Comparison of ENCODE assay signal across 14 cellular contexts in the genomic region with DNA sequence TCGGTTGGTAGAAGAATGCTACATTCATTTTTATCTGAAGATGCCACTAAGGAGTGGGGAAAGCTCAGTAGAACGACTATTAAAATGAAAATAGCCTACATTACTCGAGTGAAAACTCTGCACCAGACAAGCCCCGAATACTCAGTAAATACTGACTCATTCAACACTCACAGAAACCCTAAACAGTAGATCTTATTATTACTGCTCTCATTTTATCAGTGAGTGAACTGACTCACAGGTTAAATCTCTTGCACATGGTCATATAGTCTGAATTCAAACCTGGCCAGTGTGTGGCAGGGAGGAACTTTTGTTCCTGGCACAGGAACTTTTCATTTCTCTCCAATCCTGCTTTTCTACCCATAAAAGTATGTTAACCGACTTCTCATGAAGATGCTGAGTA. TPM values are rescaled to one million over a fixed set of nuclear protein-coding genes. Genes with fewer than 3 reads are reported as not detected.
DNase-seq lines count a peak whose midpoint lies in the region; ATAC-seq, FAIRE-seq and TF ChIP-seq lines count a peak whose summit lies in the region.
"Had no signal": no experiment of that assay in that cellular context is flagged by ENCODE, and none has a peak within 500 bp of the region (broad histone marks: within the 10 kb centered on the region; RNA-seq: fewer than 3 reads in every experiment).

No MANE protein-coding gene starts in this region.

- POLR2A ChIA-PET in A549 (lab: Yijun Ruan, JAX): interaction anchor here (1.0 kb wide), 1 partner anchor 471 kb away, joined by 3 read pairs; no protein-coding TSS in a partner anchor

- TF ChIP-seq POLR2A in A549 (IDR thresholded peaks at IDR 0.05; ENCODE audit: low read length): no peak

- TF ChIP-seq EP300 in A549 (IDR thresholded peaks at IDR 0.05): no peak

- H3K9me3 ChIP-seq in A549: peaks cover 9% of the 10 kb centered on the region; the same call in 1 of the 3 replicates

- H3K4me1 ChIP-seq in A549: peaks cover 39% of the 10 kb centered on the region

- H3K27ac ChIP-seq in A549 (peak overlapping the region; percentile 75 to 83), caudate nucleus (ENCODE audit: low read depth, low read length) (no peak overlapping the region)

- 13% methylated on average over 5 of the region's 5 CpGs for WGBS in A549 (ENCODE audit: missing lambda C conversion rate)

- peak overlapping the region; percentile 64 for H3K4me2 ChIP-seq in A549

- TF ChIP-seq CTCF in A549 (IDR thresholded peaks at IDR 0.05): no peak
- no peak for TF ChIP-seq CTCF in fibroblast of villous mesenchyme (IDR thresholded peaks at IDR 0.05; ENCODE audit: insufficient read depth, low read depth, low read length)

- peak in 1 of 2 experiments; percentile 43 for DNase-seq in A549 (ENCODE audit: low read depth in 1 of 2, low spot score in 1 of 2)
- DNase-seq in HPDE6-E6E7 (ENCODE audit: extremely low spot score): peak; percentile 38
- DNase-seq in amniotic stem cell (lab: John Stamatoyannopoulos, UW): peak; percentile 30
- peak; percentile 72 for DNase-seq in fibroblast of villous mesenchyme (ENCODE audit: low read depth)
- no peak for DNase-seq in UCSD-AML1 (lab: John Stamatoyannopoulos, UW; ENCODE audit: unreplicated experiment)
- no peak for DNase-seq in NCI-H187 treated with DMSO at 0.1 percent for 48 hours (lab: John Stamatoyannopoulos, UW)
- no peak for DNase-seq in caudate nucleus (lab: John Stamatoyannopoulos, UW)
- no peak for DNase-seq in NCI-H187 (lab: John Stamatoyannopoulos, UW)
- DNase-seq: ACHN; activated T-cell treated with anti-CD3 and anti-CD28 coated beads, Interleukin-2, amount 50 U/mL, for 72 hours; T1000 had no signal

- H3K4me3 ChIP-seq in A549 (no peak overlapping the region), fibroblast of villous mesenchyme (ENCODE audit: low read depth, low read length) (no peak overlapping the region)
- H3K4me3 ChIP-seq: lung had no signal

- TF ChIP-seq RAD21 in A549 (conservative IDR thresholded peaks at IDR 0.05 in 1 of 2, IDR thresholded peaks at IDR 0.05 in 1 of 2): 0 out of 5 replicates have a peak, but pooled peaks of 1 of the 2 experiments have one; percentile 19

- peak; percentile 43 for FAIRE-seq in A549 (lab: Jason Lieb, UNC)

- CTCF ChIA-PET in A549 (lab: Yijun Ruan, JAX): no interaction called here

- ATAC-seq in A549: peak; percentile 74 to 86; a peak in 5 of 6 replicates
- ATAC-seq: activated T-cell treated with anti-CD3 and anti-CD28 coated beads, Interleukin-2, amount 50 U/mL, for 72 hours; natural killer cell treated with Interleukin-12 subunit alpha and Interleukin-12 subunit beta and Interleukin-15 and Interleukin-18, amount 100 ng/mL, for 72 hours had no signal

TF ChIP-seq in A549, 52 proteins besides CTCF, POLR2A, EP300 and RAD21:
- TF ChIP-seq, protein P1, sequence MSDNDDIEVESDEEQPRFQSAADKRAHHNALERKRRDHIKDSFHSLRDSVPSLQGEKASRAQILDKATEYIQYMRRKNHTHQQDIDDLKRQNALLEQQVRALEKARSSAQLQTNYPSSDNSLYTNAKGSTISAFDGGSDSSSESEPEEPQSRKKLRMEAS (IDR thresholded peaks at IDR 0.05): peak; percentile 47; the same call in 1 of the 2 replicates
- TF ChIP-seq ZNF302 (CRISPR knock-in tag; IDR thresholded peaks at IDR 0.05): no peak
- TF ChIP-seq FOSB (CRISPR knock-in tag; IDR thresholded peaks at IDR 0.05): no peak
- 0 out of 5 replicates have a peak, but pooled peaks of 1 of the 2 experiments have one; percentile 25 for TF ChIP-seq JUN (IDR thresholded peaks at IDR 0.05)
- TF ChIP-seq, protein P2, sequence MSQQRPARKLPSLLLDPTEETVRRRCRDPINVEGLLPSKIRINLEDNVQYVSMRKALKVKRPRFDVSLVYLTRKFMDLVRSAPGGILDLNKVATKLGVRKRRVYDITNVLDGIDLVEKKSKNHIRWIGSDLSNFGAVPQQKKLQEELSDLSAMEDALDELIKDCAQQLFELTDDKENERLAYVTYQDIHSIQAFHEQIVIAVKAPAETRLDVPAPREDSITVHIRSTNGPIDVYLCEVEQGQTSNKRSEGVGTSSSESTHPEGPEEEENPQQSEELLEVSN (IDR thresholded peaks at IDR 0.05; ENCODE audit: borderline replicate concordance, low read depth): no peak
- TF ChIP-seq, protein P3, sequence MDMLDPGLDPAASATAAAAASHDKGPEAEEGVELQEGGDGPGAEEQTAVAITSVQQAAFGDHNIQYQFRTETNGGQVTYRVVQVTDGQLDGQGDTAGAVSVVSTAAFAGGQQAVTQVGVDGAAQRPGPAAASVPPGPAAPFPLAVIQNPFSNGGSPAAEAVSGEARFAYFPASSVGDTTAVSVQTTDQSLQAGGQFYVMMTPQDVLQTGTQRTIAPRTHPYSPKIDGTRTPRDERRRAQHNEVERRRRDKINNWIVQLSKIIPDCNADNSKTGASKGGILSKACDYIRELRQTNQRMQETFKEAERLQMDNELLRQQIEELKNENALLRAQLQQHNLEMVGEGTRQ (IDR thresholded peaks at IDR 0.05): no peak
- TF ChIP-seq MAFK (IDR thresholded peaks at IDR 0.05; ENCODE audit: partially characterized antibody): no peak
- peak; percentile 22; the same call in 1 of the 2 replicates for TF ChIP-seq GATA3 (IDR thresholded peaks at IDR 0.05; ENCODE audit: borderline replicate concordance)
- no peak for TF ChIP-seq HOXB5 (CRISPR knock-in tag; IDR thresholded peaks at IDR 0.05)
- no peak for TF ChIP-seq EHF (CRISPR knock-in tag; IDR thresholded peaks at IDR 0.05)
- TF ChIP-seq, protein P4, sequence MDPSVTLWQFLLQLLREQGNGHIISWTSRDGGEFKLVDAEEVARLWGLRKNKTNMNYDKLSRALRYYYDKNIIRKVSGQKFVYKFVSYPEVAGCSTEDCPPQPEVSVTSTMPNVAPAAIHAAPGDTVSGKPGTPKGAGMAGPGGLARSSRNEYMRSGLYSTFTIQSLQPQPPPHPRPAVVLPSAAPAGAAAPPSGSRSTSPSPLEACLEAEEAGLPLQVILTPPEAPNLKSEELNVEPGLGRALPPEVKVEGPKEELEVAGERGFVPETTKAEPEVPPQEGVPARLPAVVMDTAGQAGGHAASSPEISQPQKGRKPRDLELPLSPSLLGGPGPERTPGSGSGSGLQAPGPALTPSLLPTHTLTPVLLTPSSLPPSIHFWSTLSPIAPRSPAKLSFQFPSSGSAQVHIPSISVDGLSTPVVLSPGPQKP (IDR thresholded peaks at IDR 0.05; ENCODE audit: low read depth, low read length): no peak
- TF ChIP-seq, protein P5, sequence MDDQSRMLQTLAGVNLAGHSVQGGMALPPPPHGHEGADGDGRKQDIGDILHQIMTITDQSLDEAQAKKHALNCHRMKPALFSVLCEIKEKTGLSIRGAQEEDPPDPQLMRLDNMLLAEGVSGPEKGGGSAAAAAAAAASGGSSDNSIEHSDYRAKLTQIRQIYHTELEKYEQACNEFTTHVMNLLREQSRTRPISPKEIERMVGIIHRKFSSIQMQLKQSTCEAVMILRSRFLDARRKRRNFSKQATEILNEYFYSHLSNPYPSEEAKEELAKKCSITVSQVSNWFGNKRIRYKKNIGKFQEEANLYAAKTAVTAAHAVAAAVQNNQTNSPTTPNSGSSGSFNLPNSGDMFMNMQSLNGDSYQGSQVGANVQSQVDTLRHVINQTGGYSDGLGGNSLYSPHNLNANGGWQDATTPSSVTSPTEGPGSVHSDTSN (IDR thresholded peaks at IDR 0.05): no peak
- no peak for TF ChIP-seq TP53 (CRISPR knock-in tag; IDR thresholded peaks at IDR 0.05)
- no peak for TF ChIP-seq BHLHE40 (IDR thresholded peaks at IDR 0.05; ENCODE audit: low read depth, low read length)
- peak; percentile 55 for TF ChIP-seq JUNB (IDR thresholded peaks at IDR 0.05)
- TF ChIP-seq, protein P6, sequence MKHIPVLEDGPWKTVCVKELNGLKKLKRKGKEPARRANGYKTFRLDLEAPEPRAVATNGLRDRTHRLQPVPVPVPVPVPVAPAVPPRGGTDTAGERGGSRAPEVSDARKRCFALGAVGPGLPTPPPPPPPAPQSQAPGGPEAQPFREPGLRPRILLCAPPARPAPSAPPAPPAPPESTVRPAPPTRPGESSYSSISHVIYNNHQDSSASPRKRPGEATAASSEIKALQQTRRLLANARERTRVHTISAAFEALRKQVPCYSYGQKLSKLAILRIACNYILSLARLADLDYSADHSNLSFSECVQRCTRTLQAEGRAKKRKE (CRISPR knock-in tag; IDR thresholded peaks at IDR 0.05; ENCODE audit: low read depth): no peak
- TF ChIP-seq FOSL2 (IDR thresholded peaks at IDR 0.05): peak; percentile 52; the same call in 1 of the 2 replicates
- TF ChIP-seq FOSL2 (CRISPR knock-in tag; IDR thresholded peaks at IDR 0.05): peak; percentile 57; the same call in 1 of the 2 replicates
- no peak for TF ChIP-seq CBX8 (IDR thresholded peaks at IDR 0.05)

RNA-seq across cellular contexts. Expression of a gene that starts 9.6 kb away (rescaled TPM):
- polyA plus RNA-seq in A549 (2011; rRNA removed) (127 and 156 TPM in 2 replicates), A549 (2017; fragmentation: RNase III; extraction: RNeasy Plus Mini Kit Qiagen cat#74134 plus additional on column Dnase treatment) (36.8 to 41.2 TPM (median 40.0 TPM) in 3 replicates)
- polyA plus RNA-seq in A549 (2012; cell fraction: cytosol; rRNA removed): 14.1 and 18.3 TPM in 2 replicates
- polyA plus RNA-seq in A549 (2012; cell fraction: nucleus; rRNA removed): 35.2 and 39.7 TPM in 2 replicates
- 379 and 415 TPM in 2 replicates for polyA minus RNA-seq in A549 (2011; rRNA and poly(A)+ RNA removed)
- 42.5 and 104 TPM in 2 replicates for total RNA-seq in fibroblast of villous mesenchyme
- total RNA-seq: activated T-cell treated with anti-CD3 and anti-CD28 coated beads, Interleukin-2, amount 50 U/mL, for 72 hours; HT-29; natural killer cell treated with Interleukin-12 subunit alpha and Interleukin-12 subunit beta and Interleukin-15 and Interleukin-18, amount 100 ng/mL, for 72 hours had no signal

Comparison
In these comparisons a context has a peak if more than half of its experiments do, and no peak if none do; other contexts are left out.
1. DNase-seq: peak in HPDE6-E6E7 (single experiment), amniotic stem cell (single experiment) and fibroblast of villous mesenchyme (single experiment); none in UCSD-AML1 (single experiment), NCI-H187 treated with DMSO at 0.1 percent for 48 hours (single experiment), caudate nucleus (0 of 61) and NCI-H187 (0 of 2).